In genomic region chr5:171366645-171367044, GRCh38 we compare ENCODE assay signal across 34 cellular contexts. TPM values are rescaled to one million over a fixed set of nuclear protein-coding genes. Genes with fewer than 3 reads are reported as not detected.
"Had no signal": no experiment of that assay in that cellular context is flagged by ENCODE, and none has a peak within 500 bp of the region (broad histone marks: within the 10 kb centered on the region; RNA-seq: fewer than 3 reads in every experiment).

No MANE protein-coding gene starts in this region.

- DNase-seq: activated CD4-positive, alpha-beta memory T cell treated with anti-CD3 and anti-CD28 coated beads, Interleukin-2, amount 10 ng/mL, durations not matched to agents 7 days and 5 days; activated CD4-positive, alpha-beta T cell treated with anti-CD3 and anti-CD28 coated beads for 1 hour; activated CD4-positive, alpha-beta T cell treated with anti-CD3 and anti-CD28 coated beads for 4 hours; activated CD4-positive, alpha-beta T cell treated with anti-CD3 and anti-CD28 coated beads, Interleukin-2, amount 10 ng/mL, durations not matched to agents 7 days and 5 days; activated CD4-positive, alpha-beta T cell treated with anti-CD3 and anti-CD28 coated beads, Interleukin-2, amount 50 U/mL, for 4 hours; activated CD8-positive, alpha-beta memory T cell treated with anti-CD3 and anti-CD28 coated beads, Interleukin-2, amount 50 U/mL, for 48 hours; activated naive CD4-positive, alpha-beta T cell treated with anti-CD3 and anti-CD28 coated beads for 36 hours; activated T-cell treated with anti-CD3 and anti-CD28 coated beads for 4 hours; activated T-cell treated with anti-CD3 and anti-CD28 coated beads, Interleukin-2, amount 50 U/mL, for 24 hours; activated T-cell treated with anti-CD3 and anti-CD28 coated beads, Interleukin-2, amount 50 U/mL, for 72 hours; amniotic stem cell; anterior cingulate cortex; cortex of kidney; dermis blood vessel endothelial cell; effector CD4-positive, alpha-beta T cell; effector memory CD8-positive, alpha-beta T cell; erythroblast; foreskin keratinocyte; gastrocnemius medialis; glutamatergic neuron; heart left ventricle; T-cell; T-helper 9 cell had no signal

- H3K36me3 ChIP-seq: brain microvascular endothelial cell, esophagus muscularis mucosa, gastrocnemius medialis, heart left ventricle had no signal

- H3K27ac ChIP-seq: brain microvascular endothelial cell, esophagus muscularis mucosa, foreskin keratinocyte, gastrocnemius medialis, heart left ventricle, VCaP had no signal

- H3K4me1 Mint-ChIP-seq: activated naive CD4-positive, alpha-beta T cell treated with anti-CD3 and anti-CD28 coated beads, Interleukin-2, amount 50 U/mL, for 24 hours; central memory CD8-positive, alpha-beta T cell; T-cell had no signal

- H3K27me3 ChIP-seq: brain microvascular endothelial cell, foreskin keratinocyte had no signal

- H3K4me1 ChIP-seq: esophagus muscularis mucosa, foreskin keratinocyte, gastrocnemius medialis, heart left ventricle had no signal

- H3K9me3 Mint-ChIP-seq: activated CD4-positive, alpha-beta memory T cell treated with anti-CD3 and anti-CD28 coated beads, Interleukin-2, amount 10 ng/mL, durations not matched to agents 7 days and 5 days; activated CD4-positive, alpha-beta T cell treated with anti-CD3 and anti-CD28 coated beads, Interleukin-2, amount 10 ng/mL, durations not matched to agents 7 days and 5 days; activated naive CD4-positive, alpha-beta T cell treated with anti-CD3 and anti-CD28 coated beads for 36 hours; activated naive CD4-positive, alpha-beta T cell treated with anti-CD3 and anti-CD28 coated beads, Interleukin-2, amount 50 U/mL, for 24 hours; activated T-cell treated with anti-CD3 and anti-CD28 coated beads, Interleukin-2, amount 50 U/mL, for 24 hours; activated T-cell treated with anti-CD3 and anti-CD28 coated beads, Interleukin-2, amount 50 U/mL, for 72 hours; central memory CD8-positive, alpha-beta T cell; effector memory CD8-positive, alpha-beta T cell; T-cell; T-helper 1 cell treated with Interleukin-12 subunit alpha and Interleukin-12 subunit beta and Interleukin-4 antibody, amounts not matched to agents 30 μg/mL and 1 μg/mL, for 36 hours; WTC11 had no signal

- ATAC-seq: activated T-cell treated with anti-CD3 and anti-CD28 coated beads, Interleukin-2, amount 50 U/mL, for 72 hours; effector memory CD8-positive, alpha-beta T cell; foreskin keratinocyte; gastrocnemius medialis; heart left ventricle; T-cell; WTC11 had no signal

- H3K4me3 ChIP-seq: esophagus muscularis mucosa, gastrocnemius medialis, heart left ventricle had no signal

- H3K27ac Mint-ChIP-seq: activated CD4-positive, alpha-beta memory T cell treated with anti-CD3 and anti-CD28 coated beads, Interleukin-2, amount 10 ng/mL, durations not matched to agents 7 days and 5 days; activated CD4-positive, alpha-beta T cell treated with anti-CD3 and anti-CD28 coated beads, Interleukin-2, amount 10 ng/mL, durations not matched to agents 7 days and 5 days; activated naive CD4-positive, alpha-beta T cell treated with anti-CD3 and anti-CD28 coated beads for 36 hours; activated naive CD4-positive, alpha-beta T cell treated with anti-CD3 and anti-CD28 coated beads, Interleukin-2, amount 50 U/mL, for 24 hours; activated T-cell treated with anti-CD3 and anti-CD28 coated beads, Interleukin-2, amount 50 U/mL, for 24 hours; activated T-cell treated with anti-CD3 and anti-CD28 coated beads, Interleukin-2, amount 50 U/mL, for 72 hours; effector memory CD8-positive, alpha-beta T cell; T-helper 1 cell treated with Interleukin-12 subunit alpha and Interleukin-12 subunit beta and Interleukin-4 antibody, amounts not matched to agents 30 μg/mL and 1 μg/mL, for 36 hours; WTC11 had no signal

- H3K9me3 ChIP-seq: esophagus muscularis mucosa, gastrocnemius medialis, heart left ventricle had no signal

- H3K4me3 Mint-ChIP-seq: activated CD4-positive, alpha-beta memory T cell treated with anti-CD3 and anti-CD28 coated beads, Interleukin-2, amount 10 ng/mL, durations not matched to agents 7 days and 5 days; activated CD4-positive, alpha-beta T cell treated with anti-CD3 and anti-CD28 coated beads, Interleukin-2, amount 10 ng/mL, durations not matched to agents 7 days and 5 days; activated naive CD4-positive, alpha-beta T cell treated with anti-CD3 and anti-CD28 coated beads for 36 hours; activated naive CD4-positive, alpha-beta T cell treated with anti-CD3 and anti-CD28 coated beads, Interleukin-2, amount 50 U/mL, for 24 hours; activated T-cell treated with anti-CD3 and anti-CD28 coated beads, Interleukin-2, amount 50 U/mL, for 24 hours; activated T-cell treated with anti-CD3 and anti-CD28 coated beads, Interleukin-2, amount 50 U/mL, for 72 hours; central memory CD8-positive, alpha-beta T cell; effector memory CD8-positive, alpha-beta T cell; T-cell; T-helper 1 cell treated with Interleukin-12 subunit alpha and Interleukin-12 subunit beta and Interleukin-4 antibody, amounts not matched to agents 30 μg/mL and 1 μg/mL, for 36 hours; WTC11 had no signal

- H3K36me3 Mint-ChIP-seq: activated naive CD4-positive, alpha-beta T cell treated with anti-CD3 and anti-CD28 coated beads, Interleukin-2, amount 50 U/mL, for 24 hours; T-cell; WTC11 had no signal

RNA-seq across cellular contexts. Expression of gene FGF18, which starts 52.8 kb away (rescaled TPM):
- total RNA-seq: activated CD4-positive, alpha-beta memory T cell treated with anti-CD3 and anti-CD28 coated beads, Interleukin-2, amount 10 ng/mL, durations not matched to agents 7 days and 5 days; bronchial epithelial cell; dermis blood vessel endothelial cell; foreskin keratinocyte had no signal

RNA-seq across cellular contexts. Expression of gene TLX3, which starts 57.6 kb away (rescaled TPM):
- total RNA-seq: activated CD4-positive, alpha-beta memory T cell treated with anti-CD3 and anti-CD28 coated beads, Interleukin-2, amount 10 ng/mL, durations not matched to agents 7 days and 5 days; activated CD4-positive, alpha-beta T cell treated with anti-CD3 and anti-CD28 coated beads, Interleukin-2, amount 10 ng/mL, durations not matched to agents 7 days and 5 days; activated naive CD4-positive, alpha-beta T cell treated with anti-CD3 and anti-CD28 coated beads for 36 hours; activated T-cell treated with anti-CD3 and anti-CD28 coated beads, Interleukin-2, amount 50 U/mL, for 72 hours; astrocyte; bronchial epithelial cell; cardiac septum; dermis blood vessel endothelial cell; esophagus muscularis mucosa; foreskin keratinocyte; gastrocnemius medialis; T-cell; T-helper 2 cell treated with Interferon-gamma antibody and Interleukin-4, amounts not matched to agents 100 ng/mL and 5 ng/mL, for 36 hours; WTC11 had no signal
